16 cellular contexts compared by ENCODE assay signal in the genomic region with DNA sequence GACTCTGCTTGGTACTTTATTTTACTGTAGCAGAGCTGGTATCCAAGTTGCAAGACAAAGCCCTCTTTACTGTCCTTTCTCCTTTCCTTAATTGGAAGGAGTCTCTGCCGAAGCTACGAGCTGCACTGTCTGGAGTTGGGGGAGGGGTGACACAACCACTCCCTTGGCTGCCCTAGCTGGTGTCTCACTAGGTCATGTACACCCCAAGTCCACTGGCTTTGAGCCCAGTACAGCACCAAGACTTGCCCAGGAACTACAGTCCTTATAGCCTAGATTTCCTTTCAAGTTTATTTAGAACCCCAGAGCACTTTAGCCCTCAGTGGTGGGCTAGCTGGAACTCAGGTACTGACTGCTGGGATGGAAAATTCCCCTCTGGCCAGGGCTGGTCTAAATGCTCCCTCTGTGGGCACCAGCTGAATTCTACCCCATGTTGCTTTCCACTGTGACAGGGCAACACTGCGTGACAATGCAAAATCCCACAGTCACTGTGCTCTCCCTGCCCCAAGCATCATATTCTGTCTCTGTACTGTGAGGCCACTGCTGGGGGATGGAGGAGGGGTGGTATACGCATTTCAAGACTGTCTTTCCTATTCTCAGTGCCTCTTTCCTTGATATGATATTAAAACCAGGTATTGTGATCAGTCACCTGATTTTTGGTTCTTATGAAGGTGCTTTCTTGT. TPM values are rescaled to one million over a fixed set of nuclear protein-coding genes. Genes with fewer than 3 reads are reported as not detected.
"Had no signal": no experiment of that assay in that cellular context is flagged by ENCODE, and none has a peak within 500 bp of the region (broad histone marks: within the 10 kb centered on the region; RNA-seq: fewer than 3 reads in every experiment).

No MANE protein-coding gene starts in this region.

- H3K36me3 ChIP-seq: brain microvascular endothelial cell, esophagus squamous epithelium, pancreas had no signal

- H3K27ac ChIP-seq: brain microvascular endothelial cell, esophagus squamous epithelium, hepatocyte, pancreas, testis had no signal

- H3K27me3 ChIP-seq: brain microvascular endothelial cell, esophagus squamous epithelium, hepatocyte, pancreas, testis had no signal

- H3K4me2 ChIP-seq: hepatocyte had no signal

- H2AFZ ChIP-seq: hepatocyte had no signal

- H3K4me3 Mint-ChIP-seq: activated T-cell treated with anti-CD3 and anti-CD28 coated beads, Interleukin-2, amount 50 U/mL, for 4 hours; neural crest cell; stimulated activated naive CD8-positive, alpha-beta T cell treated with anti-CD3 and anti-CD28 coated beads, Interleukin-15, amount 100 ng/mL, for 72 hours had no signal

- H3K27ac Mint-ChIP-seq: activated naive CD4-positive, alpha-beta T cell treated with anti-CD3 and anti-CD28 coated beads, Interleukin-2, amount 50 U/mL, for 72 hours; stimulated activated naive CD8-positive, alpha-beta T cell treated with anti-CD3 and anti-CD28 coated beads, Interleukin-15, amount 100 ng/mL, for 72 hours had no signal

- H3K36me3 Mint-ChIP-seq: activated naive CD4-positive, alpha-beta T cell treated with anti-CD3 and anti-CD28 coated beads, Interleukin-2, amount 50 U/mL, for 72 hours had no signal

- DNase-seq: activated CD4-positive, alpha-beta T cell treated with anti-CD3 and anti-CD28 coated beads, Interleukin-2, amount 50 U/mL, for 48 hours; activated effector memory CD4-positive, alpha-beta T cell treated with anti-CD3 and anti-CD28 coated beads, Interleukin-2, amount 50 U/mL, for 16 hours; activated T-cell treated with anti-CD3 and anti-CD28 coated beads, Interleukin-2, amount 50 U/mL, for 4 hours; amygdala; brain microvascular endothelial cell; esophagus squamous epithelium; pancreas; stimulated activated CD4-positive, alpha-beta T cell treated with anti-CD3 and anti-CD28 coated beads, Interleukin-4, amount 100 ng/mL, for 24 hours; stimulated activated naive CD8-positive, alpha-beta T cell treated with anti-CD3 and anti-CD28 coated beads, Interleukin-15, amount 100 ng/mL, for 72 hours; T-helper 2 cell; testis had no signal

- H3K9me3 ChIP-seq: esophagus squamous epithelium, pancreas, testis had no signal

- H3K4me1 ChIP-seq: esophagus squamous epithelium, pancreas, testis had no signal

- H3K4me1 Mint-ChIP-seq: neural crest cell; stimulated activated naive CD8-positive, alpha-beta T cell treated with anti-CD3 and anti-CD28 coated beads, Interleukin-15, amount 100 ng/mL, for 72 hours had no signal

- H3K79me2 ChIP-seq: hepatocyte had no signal

- H3K4me3 ChIP-seq: esophagus squamous epithelium, hepatocyte, pancreas, testis had no signal

- H3K9me3 Mint-ChIP-seq: activated T-cell treated with anti-CD3 and anti-CD28 coated beads, Interleukin-2, amount 50 U/mL, for 4 hours had no signal

- H3K27me3 Mint-ChIP-seq: stimulated activated naive CD8-positive, alpha-beta T cell treated with anti-CD3 and anti-CD28 coated beads, Interleukin-15, amount 100 ng/mL, for 72 hours had no signal

RNA-seq across cellular contexts. Expression of a gene that starts 18.4 kb away (rescaled TPM):
- total RNA-seq: mesenteric fat pad had no signal
- polyA plus RNA-seq: liver had no signal
